27 cellular contexts compared by ENCODE assay signal in the genomic region with DNA sequence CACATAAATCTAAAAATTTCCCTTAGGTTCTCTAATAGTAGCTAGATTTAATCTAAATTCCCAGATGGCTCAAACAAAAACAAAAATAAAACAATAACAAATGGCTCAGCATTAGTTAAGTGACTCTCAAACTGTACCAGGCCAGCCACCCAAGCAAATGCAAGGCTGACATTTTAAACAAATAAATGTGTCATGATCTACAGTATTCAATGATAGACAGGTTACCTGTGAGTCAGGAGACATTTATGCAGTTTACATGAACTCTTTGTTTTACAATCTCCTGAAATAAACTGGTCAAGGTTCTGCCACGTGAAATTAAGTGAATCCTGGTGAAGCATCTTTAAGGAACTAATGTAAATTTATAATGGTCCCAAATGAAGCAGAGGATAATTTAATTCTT.
"Had no signal": no experiment of that assay in that cellular context is flagged by ENCODE, and none has a peak within 500 bp of the region (broad histone marks: within the 10 kb centered on the region; RNA-seq: fewer than 3 reads in every experiment).

No MANE protein-coding gene starts in this region.

- H3K27me3 ChIP-seq: ascending aorta, SJCRH30 had no signal

- H3K9me3 ChIP-seq: ascending aorta, SJCRH30 had no signal

- H2AFZ ChIP-seq: PC-9 had no signal

- H3K4me2 ChIP-seq: PC-9 had no signal

- H3K36me3 ChIP-seq: ascending aorta, SJCRH30 had no signal

- H3K4me1 ChIP-seq: ascending aorta, SJCRH30 had no signal

- FAIRE-seq: K562, RCC 7860, TTC549 had no signal

- H3K27ac ChIP-seq: ascending aorta, PC-9, SJCRH30 had no signal

- DNase-seq: activated CD4-positive, alpha-beta T cell treated with anti-CD3 and anti-CD28 coated beads, Interleukin-2, amount 10 ng/mL, durations not matched to agents 24 days and 14 days; activated CD4-positive, alpha-beta T cell treated with anti-CD3 and anti-CD28 coated beads, Interleukin-2, amount 50 U/mL, for 4 hours; activated CD8-positive, alpha-beta T cell treated with anti-CD3 and anti-CD28 coated beads for 36 hours; activated gamma-delta T cell; activated naive CD4-positive, alpha-beta T cell treated with Interleukin-2 at 50 U/mL for 16 hours; activated naive CD8-positive, alpha-beta T cell treated with anti-CD3 and anti-CD28 coated beads, Interleukin-2, amount 10 ng/mL, durations not matched to agents 7 days and 5 days; activated T-cell treated with anti-CD3 and anti-CD28 coated beads, Interleukin-2, amount 50 U/mL, for 24 hours; amygdala; NCI-H1105 treated with DMSO at 0.1 percent for 48 hours; NCI-H1436; NCI-H1694; NCI-H1930; NCI-H2081 treated with DMSO at 0.1 percent for 48 hours; NCI-H226; NCI-H446 treated with DMSO at 0.1 percent for 48 hours; NCI-H524; NCI-H69; NCI-H82; NK-92 treated with Interleukin-12 subunit alpha and Interleukin-12 subunit beta, amount 100 ng/mL, for 24 hours; PC-9; SHP77; SJCRH30 had no signal

- H3K4me3 ChIP-seq: ascending aorta, K562, PC-9, SJCRH30, SK-N-MC had no signal
